ENCODE assay signal across 16 cellular contexts in the genomic region with DNA sequence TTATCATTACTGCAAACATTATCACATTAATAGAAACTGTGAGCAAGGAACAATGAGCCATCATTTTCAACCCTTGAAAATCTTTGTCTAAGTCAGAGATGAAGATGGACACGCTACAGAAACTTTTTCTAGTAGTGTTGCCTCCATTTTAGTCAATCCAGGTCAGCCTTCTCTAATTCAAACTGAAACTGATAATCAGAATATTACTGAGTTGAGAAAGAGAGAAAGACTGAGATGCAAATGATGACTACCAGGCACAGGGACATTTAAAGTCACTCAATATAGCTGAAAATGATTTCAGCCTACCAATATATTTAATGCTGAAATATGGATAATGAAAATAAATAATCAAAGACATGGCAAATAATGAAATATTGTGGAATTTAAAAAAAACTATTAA.
DNase-seq lines count a peak whose midpoint lies in the region; ATAC-seq and TF ChIP-seq lines count a peak whose summit lies in the region.
"Had no signal": no experiment of that assay in that cellular context is flagged by ENCODE, and none has a peak within 500 bp of the region (broad histone marks: within the 10 kb centered on the region; RNA-seq: fewer than 3 reads in every experiment).

No MANE protein-coding gene starts in this region.

- no peaks in the 10 kb centered on the region for H3K27me3 ChIP-seq in left ventricle myocardium inferior (ENCODE audit: low read depth)

- ATAC-seq in GM18870 (IDR thresholded peaks at IDR 0.05; ENCODE audit: unreplicated experiment): peak; percentile 94
- ATAC-seq in GM21526 (IDR thresholded peaks at IDR 0.05; ENCODE audit: low FRiP score, unreplicated experiment): peak; percentile 85
- peak; percentile 83 for ATAC-seq in HG03025 (IDR thresholded peaks at IDR 0.05; ENCODE audit: low FRiP score, unreplicated experiment)
- ATAC-seq in HG03565 (IDR thresholded peaks at IDR 0.05; ENCODE audit: unreplicated experiment): peak; percentile 88

- intact Hi-C loops in left ventricle myocardium inferior (cut with micrococcal nuclease): no loop called here

- no peak overlapping the region for H3K4me3 ChIP-seq in left ventricle myocardium inferior

- H3K36me3 ChIP-seq in left ventricle myocardium inferior: peaks cover 5% of the 10 kb centered on the region

- DNase-seq in left ventricle myocardium inferior (no peak), NCI-H2227 treated with DMSO at 0.1 percent for 48 hours (lab: John Stamatoyannopoulos, UW) (no peak), NCI-H510A treated with DMSO at 0.1 percent for 48 hours (lab: John Stamatoyannopoulos, UW) (no peak)
- no peak for DNase-seq in activated effector memory CD4-positive, alpha-beta T cell treated with anti-CD3 and anti-CD28 coated beads, Interleukin-2, amount 50 U/mL, for 16 hours
- DNase-seq: activated naive CD8-positive, alpha-beta T cell treated with anti-CD3 and anti-CD28 coated beads, Interleukin-2, amount 10 ng/mL, durations not matched to agents 7 days and 5 days; caudate nucleus; DMS 273 treated with DMSO at 0.1 percent for 48 hours; NCI-H1092 treated with DMSO at 0.1 percent for 48 hours; nephron progenitor cell; SIG-M5; stimulated activated CD4-positive, alpha-beta T cell treated with anti-CD3 and anti-CD28 coated beads, Interleukin-15, amount 100 ng/mL, for 24 hours; substantia nigra had no signal

- H3K9me3 ChIP-seq in left ventricle myocardium inferior (replicated peaks): no peaks in the 10 kb centered on the region

- H3K27ac ChIP-seq in left ventricle myocardium inferior (replicated peaks): no peak overlapping the region

- TF ChIP-seq CTCF in left ventricle myocardium inferior (IDR thresholded peaks at IDR 0.05; ENCODE audit: borderline replicate concordance): no peak

- H3K4me1 ChIP-seq in left ventricle myocardium inferior: peaks cover 10% of the 10 kb centered on the region
